28 cellular contexts compared by ENCODE assay signal in the genomic region with DNA sequence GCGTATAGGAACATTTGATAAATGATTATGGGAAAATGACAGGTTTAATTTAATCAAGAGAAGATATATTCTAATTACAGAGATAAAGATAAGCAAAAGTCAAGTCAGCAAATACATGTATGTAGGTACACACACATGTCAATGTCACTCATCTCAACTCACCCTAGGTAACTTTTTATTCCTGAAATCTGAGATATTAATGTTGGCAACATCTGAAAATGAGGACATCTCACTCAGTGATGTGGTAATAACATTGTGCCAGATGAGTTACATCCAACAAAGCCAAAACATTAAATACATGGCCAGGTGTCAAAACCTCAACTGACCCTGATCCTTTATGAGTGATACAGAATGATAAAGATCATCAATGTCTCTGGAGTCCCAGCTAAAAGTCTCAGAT.
"Had no signal": no experiment of that assay in that cellular context is flagged by ENCODE, and none has a peak within 500 bp of the region (broad histone marks: within the 10 kb centered on the region; RNA-seq: fewer than 3 reads in every experiment).

No MANE protein-coding gene starts in this region.

- H3K4me3 Mint-ChIP-seq: dendritic cell treated with granulocyte-macrophage colony-stimulating factor and Interleukin-4, amounts not matched to agents 40 ng/mL and 50 ng/mL, for 4 days; effector memory CD8-positive, alpha-beta T cell; endodermal cell had no signal

- H3K9me3 Mint-ChIP-seq: dendritic cell treated with granulocyte-macrophage colony-stimulating factor and Interleukin-4, amounts not matched to agents 40 ng/mL and 50 ng/mL, for 4 days had no signal

- H3K27ac ChIP-seq: colonic mucosa, coronary artery, dorsolateral prefrontal cortex, epithelial cell of prostate, esophagus muscularis mucosa, esophagus squamous epithelium, foreskin keratinocyte, gastrocnemius medialis, gastroesophageal sphincter, heart left ventricle, heart right ventricle had no signal

- FAIRE-seq: endometrium, endothelial cell of umbilical vein, frontal cortex had no signal

- H3K36me3 ChIP-seq: colonic mucosa, esophagus muscularis mucosa, esophagus squamous epithelium, gastrocnemius medialis, gastroesophageal sphincter, heart left ventricle, heart right ventricle had no signal

- DNase-seq: colonic mucosa; cortex of kidney; dermis blood vessel endothelial cell; dorsolateral prefrontal cortex; effector CD4-positive, alpha-beta T cell; effector CD8-positive, alpha-beta T cell; effector memory CD4-positive, alpha-beta T cell; effector memory CD8-positive, alpha-beta T cell; endodermal cell; erythroblast; esophagus squamous epithelium; foreskin fibroblast; foreskin keratinocyte; foreskin melanocyte; gastrocnemius medialis; glutamatergic neuron; head of caudate nucleus; heart left ventricle; heart right ventricle had no signal

- H3K4me1 ChIP-seq: colonic mucosa, esophagus muscularis mucosa, esophagus squamous epithelium, foreskin keratinocyte, gastroesophageal sphincter, heart left ventricle, heart right ventricle had no signal

- H3K9me3 ChIP-seq: colonic mucosa, esophagus muscularis mucosa, esophagus squamous epithelium, gastrocnemius medialis, gastroesophageal sphincter, heart left ventricle, heart right ventricle had no signal

- H3K27ac Mint-ChIP-seq: dendritic cell treated with granulocyte-macrophage colony-stimulating factor and Interleukin-4, amounts not matched to agents 40 ng/mL and 50 ng/mL, for 4 days; effector memory CD8-positive, alpha-beta T cell; endodermal cell had no signal

- H3K27me3 Mint-ChIP-seq: dendritic cell treated with granulocyte-macrophage colony-stimulating factor and Interleukin-4, amounts not matched to agents 40 ng/mL and 50 ng/mL, for 4 days; effector memory CD8-positive, alpha-beta T cell had no signal

- H3K27me3 ChIP-seq: colonic mucosa, esophagus muscularis mucosa, esophagus squamous epithelium, foreskin keratinocyte, gastrocnemius medialis, gastroesophageal sphincter, heart left ventricle, heart right ventricle had no signal

- H3K4me3 ChIP-seq: colonic mucosa, coronary artery, dorsolateral prefrontal cortex, esophagus muscularis mucosa, esophagus squamous epithelium, gastrocnemius medialis, gastroesophageal sphincter, heart left ventricle, heart right ventricle had no signal

- ATAC-seq: effector memory CD8-positive, alpha-beta T cell; esophagus mucosa; foreskin keratinocyte; gastroesophageal sphincter; heart left ventricle; heart right ventricle had no signal
